Comparison of ENCODE assay signal across 1 cellular context in the genomic region with DNA sequence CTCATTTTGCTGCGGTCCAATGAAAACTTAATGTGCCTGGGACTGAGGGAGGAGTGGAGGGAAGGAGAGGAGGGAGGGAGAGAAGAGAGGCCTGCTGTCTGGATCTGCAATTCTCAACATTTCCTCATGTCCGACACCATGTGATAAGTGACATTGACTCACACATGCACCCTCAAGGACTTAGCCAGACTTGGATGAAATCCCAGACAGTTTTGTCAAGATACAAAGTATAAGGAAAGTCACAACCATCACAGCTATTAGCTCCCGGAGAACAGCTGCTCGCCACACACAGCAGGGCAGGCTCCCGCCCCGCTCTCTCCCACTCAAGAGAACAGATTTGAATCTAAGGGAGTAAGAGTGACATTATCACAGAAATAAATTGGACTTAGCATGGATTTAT.
TF ChIP-seq lines count a peak whose summit lies in the region.

No MANE protein-coding gene starts in this region.

TF ChIP-seq in A549, 52 proteins besides CTCF, POLR2A, EP300 and RAD21 (continued from another document):
- TF ChIP-seq E2F6 (IDR thresholded peaks at IDR 0.05; ENCODE audit: borderline replicate concordance, low read depth) = no peak
- TF ChIP-seq FOXS1 (CRISPR knock-in tag; IDR thresholded peaks at IDR 0.05) = no peak
- TF ChIP-seq ZFP36 (IDR thresholded peaks at IDR 0.05; ENCODE audit: borderline replicate concordance, partially characterized antibody) = no peak
- TF ChIP-seq CBX2 (IDR thresholded peaks at IDR 0.05; ENCODE audit: borderline replicate concordance, low read depth) = no peak
- TF ChIP-seq FOSL2 (IDR thresholded peaks at IDR 0.05) = no peak
- TF ChIP-seq FOSL2 (CRISPR knock-in tag; IDR thresholded peaks at IDR 0.05) = no peak
- TF ChIP-seq FOSB (CRISPR knock-in tag; IDR thresholded peaks at IDR 0.05) = no peak
- TF ChIP-seq RCOR1 (IDR thresholded peaks at IDR 0.05; ENCODE audit: low read depth, low read length) = no peak
